ENCODE assay signal across 9 cellular contexts in genomic region chr17:50825188-50825587, GRCh38. TPM values are rescaled to one million over a fixed set of nuclear protein-coding genes. Genes with fewer than 3 reads are reported as not detected.
"Had no signal": no experiment of that assay in that cellular context is flagged by ENCODE, and none has a peak within 500 bp of the region (broad histone marks: within the 10 kb centered on the region; RNA-seq: fewer than 3 reads in every experiment).

No MANE protein-coding gene starts in this region.

- FAIRE-seq: G401.6, GM12878, GM12891, GM12892, GM18507, GM19239 had no signal

- DNase-seq: GDM1, GF-D8 had no signal

- H3K4me3 ChIP-seq: GM12878 had no signal

- ATAC-seq: GM12878 had no signal

RNA-seq across cellular contexts. Expression of gene WFIKKN2, which starts 10.2 kb away (rescaled TPM):
- total RNA-seq: G401 had no signal
- polyA plus RNA-seq: GM12878 had no signal

RNA-seq across cellular contexts. Expression of gene ANKRD40CL, which starts 57.9 kb away (rescaled TPM):
- total RNA-seq: G401, GM12878 had no signal
- polyA plus RNA-seq: GM12878 had no signal
